10 cellular contexts compared by ENCODE assay signal in genomic region chr6:5082487-5083306, GRCh38. TPM values are rescaled to one million over a fixed set of nuclear protein-coding genes. Genes with fewer than 3 reads are reported as not detected.
DNase-seq lines count a peak whose midpoint lies in the region; ATAC-seq, FAIRE-seq and TF ChIP-seq lines count a peak whose summit lies in the region.
"Had no signal": no experiment of that assay in that cellular context is flagged by ENCODE, and none has a peak within 500 bp of the region (broad histone marks: within the 10 kb centered on the region; RNA-seq: fewer than 3 reads in every experiment).

No MANE protein-coding gene starts in this region.

- no peaks in the 10 kb centered on the region for H3K9me3 ChIP-seq in mucosa of descending colon
- no peaks in the 10 kb centered on the region for H3K9me3 ChIP-seq in endodermal cell (ENCODE audit: control insufficient read depth, low read length)
- H3K9me3 ChIP-seq: tibial nerve had no signal

- H3K4me3 Mint-ChIP-seq in CD14-positive monocyte (peak overlapping the region; percentile 57 to 63), endodermal cell (no peak overlapping the region)

- H3K27me3 ChIP-seq in bronchial epithelial cell (ENCODE audit: control insufficient read depth, insufficient read depth, low read length) (peaks cover 6% of the 10 kb centered on the region), endodermal cell (ENCODE audit: control insufficient read depth, insufficient read depth, low read length, poor library complexity, severe bottlenecking) (peaks cover 59% of the 10 kb centered on the region)
- H3K27me3 ChIP-seq: tibial nerve had no signal

- intact Hi-C loops in CD14-positive monocyte (cut with micrococcal nuclease): loop anchor here in 1 of 2 donors (10.0 kb wide), 1 partner anchor 182 kb away; the partner anchor contains the start of genes FARS2 and LYRM4
- intact Hi-C loops in mucosa of descending colon (cut with DNase I, micrococcal nuclease): no loop called here

- H3K27me3 Mint-ChIP-seq in CD14-positive monocyte (ENCODE audit: low read depth in 3 of 3) (peaks cover 30 to 52% (median 35%) of the 10 kb centered on the region in 3 donors), endodermal cell (ENCODE audit: insufficient read depth) (peaks cover 63% of the 10 kb centered on the region)

- no peak for TF ChIP-seq CTCF in CD14-positive monocyte (IDR thresholded peaks at IDR 0.05)
- TF ChIP-seq CTCF in bronchial epithelial cell (IDR thresholded peaks at IDR 0.05; ENCODE audit: insufficient read depth, low read length, severe bottlenecking): no peak
- no peak for TF ChIP-seq CTCF in mucosa of descending colon (IDR thresholded peaks at IDR 0.05)
- no peak for TF ChIP-seq CTCF in endodermal cell (conservative IDR thresholded peaks at IDR 0.05)

- H3K27ac ChIP-seq in endodermal cell (ENCODE audit: low read depth, low read length): no peak overlapping the region
- H3K27ac ChIP-seq: tibial nerve had no signal

- peaks cover 3 to 13% of the 10 kb centered on the region in 2 donors for H3K36me3 Mint-ChIP-seq in CD14-positive monocyte
- no peaks in the 10 kb centered on the region for H3K36me3 Mint-ChIP-seq in endodermal cell (ENCODE audit: low read depth)

- H3K4me1 ChIP-seq in mucosa of descending colon (ENCODE audit: low read depth) (peaks cover 8% of the 10 kb centered on the region), endodermal cell (ENCODE audit: control insufficient read depth, insufficient read depth, low read length) (no peaks in the 10 kb centered on the region)

- DNase-seq in CD14-positive monocyte (ENCODE audit: low spot score): peak; percentile 82
- DNase-seq in LHCN-M2 (ENCODE audit: low read depth): peak; percentile 56
- DNase-seq in bronchial epithelial cell (ENCODE audit: low read depth): peak; percentile 97
- DNase-seq in mucosa of descending colon: no peak
- no peak for DNase-seq in endodermal cell
- no peak for DNase-seq in germinal center (ENCODE audit: low spot score)
- DNase-seq: NCI-H2107 had no signal

- H3K9ac ChIP-seq in endodermal cell (ENCODE audit: extremely low read depth, low read length, poor library complexity, severe bottlenecking): no peak overlapping the region

- H3K4me1 Mint-ChIP-seq in CD14-positive monocyte (peaks cover 41% of the 10 kb centered on the region), endodermal cell (no peaks in the 10 kb centered on the region)

- no peak overlapping the region for H3K4me3 ChIP-seq in bronchial epithelial cell (ENCODE audit: low read depth, low read length)
- H3K4me3 ChIP-seq in mucosa of descending colon: no peak overlapping the region
- H3K4me3 ChIP-seq in endodermal cell (ENCODE audit: low read length): no peak overlapping the region
- H3K4me3 ChIP-seq: tibial nerve had no signal

- ATAC-seq in mucosa of descending colon: peak; percentile 15
- no peak for ATAC-seq in GM21423 (IDR thresholded peaks at IDR 0.05; ENCODE audit: unreplicated experiment)
- ATAC-seq in HG03175 (IDR thresholded peaks at IDR 0.05; ENCODE audit: unreplicated experiment): no peak

- H3K27ac Mint-ChIP-seq in CD14-positive monocyte (peak overlapping the region; percentile 62 to 91 (median 75)), endodermal cell (no peak overlapping the region)

- WGBS in endodermal cell (ENCODE audit: insufficient coverage in 1 of 2, insufficient read length in 1 of 2), 2 experiments: 74 to 91% methylated on average over 1 to 12 of the region's 12 CpGs

- peak; percentile 97 for FAIRE-seq in bronchial epithelial cell (lab: Jason Lieb, UNC)

- H3K36me3 ChIP-seq in bronchial epithelial cell (ENCODE audit: control insufficient read depth, insufficient read depth, low read length) (no peaks in the 10 kb centered on the region), mucosa of descending colon (ENCODE audit: low read depth) (no peaks in the 10 kb centered on the region), endodermal cell (ENCODE audit: control insufficient read depth, insufficient read depth, low read length) (no peaks in the 10 kb centered on the region)
- H3K36me3 ChIP-seq: tibial nerve had no signal

- H3K9me3 Mint-ChIP-seq in CD14-positive monocyte: peaks cover 0 to 6% (median 4%) of the 10 kb centered on the region in 7 donors
- H3K9me3 Mint-ChIP-seq in endodermal cell: peaks cover 3% of the 10 kb centered on the region

RNA-seq across cellular contexts. Expression of gene PPP1R3G, which starts 2.4 kb away (rescaled TPM):
- polyA plus RNA-seq in CD14-positive monocyte: under 1 TPM; 0.13 to 0.15 TPM
- total RNA-seq in LHCN-M2 (2014; rRNA removed): 0.29 and 0.38 TPM in 2 replicates
- polyA plus RNA-seq in LHCN-M2 (2012): 0.18 TPM
- total RNA-seq in bronchial epithelial cell: 1.8 and 1.9 TPM in 2 replicates
- 1 to 10 TPM in 1 of 3 donors, under 1 TPM in 2; 0.46 to 2.8 (median 0.55) TPM for total RNA-seq in mucosa of descending colon
- total RNA-seq in endodermal cell: not detected
- 0.18 TPM for polyA plus RNA-seq in endodermal cell (2013, experiment 1 of 2)
- polyA plus RNA-seq in endodermal cell (2013, experiment 2 of 2): 0.17 TPM

Comparison
In these comparisons a context has a peak if more than half of its experiments do, and no peak if none do; other contexts are left out.
1. DNase-seq: peak in CD14-positive monocyte (single experiment), LHCN-M2 (single experiment) and bronchial epithelial cell (single experiment); none in mucosa of descending colon (0 of 3), endodermal cell (single experiment) and germinal center (single experiment).